7 cellular contexts compared by ENCODE assay signal in the genomic region with DNA sequence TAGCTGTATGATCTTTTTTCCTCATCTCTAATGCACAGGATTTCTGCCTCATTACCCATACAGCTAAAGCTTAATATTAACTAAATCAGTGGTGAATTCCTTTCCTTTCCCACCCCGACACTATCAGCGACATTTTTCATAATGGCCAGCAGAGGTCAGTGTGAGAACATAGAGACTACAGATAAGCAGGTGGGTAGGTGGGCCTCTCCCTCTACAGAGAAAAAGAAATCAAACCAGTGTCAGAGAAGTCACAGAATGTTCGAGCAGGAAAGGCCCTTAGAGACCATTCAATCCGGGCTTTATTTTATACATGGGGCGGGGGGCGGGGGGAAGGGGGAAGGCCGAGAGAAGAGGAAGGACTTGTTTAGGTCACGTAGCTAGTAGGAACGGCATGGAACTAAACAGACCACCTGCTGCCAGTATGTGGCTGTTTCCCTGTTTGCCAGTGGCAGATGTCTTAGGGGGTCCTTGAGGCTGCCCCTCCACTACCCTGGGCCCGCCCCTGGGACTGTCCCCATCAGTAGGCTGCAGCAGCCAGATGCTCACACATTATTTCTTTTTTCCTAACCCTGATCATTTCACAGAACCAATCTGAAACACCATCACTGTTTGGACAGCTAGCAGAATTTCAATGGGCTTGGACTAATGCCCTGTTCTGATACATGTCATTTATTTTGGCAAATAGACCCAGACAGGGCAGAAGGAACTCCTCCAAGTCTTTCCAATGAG.
DNase-seq lines count a peak whose midpoint lies in the region; ATAC-seq, FAIRE-seq and TF ChIP-seq lines count a peak whose summit lies in the region.

No MANE protein-coding gene starts in this region.

- H3K27ac ChIP-seq in astrocyte (ENCODE audit: low read depth, low read length) (no peak overlapping the region), keratinocyte (ENCODE audit: control insufficient read depth, insufficient read depth, low read length) (no peak overlapping the region)

- H3K4me1 ChIP-seq in astrocyte (ENCODE audit: insufficient read depth, low read length) (no peaks in the 10 kb centered on the region), keratinocyte (ENCODE audit: control insufficient read depth, extremely low read depth, insufficient read depth, low read length) (peaks cover 4% of the 10 kb centered on the region)

- in situ Hi-C loops in G401 (cut with HindIII; ENCODE audit: low sequenced_read_pairs): no loop called here

- TF ChIP-seq CTCF in astrocyte (IDR thresholded peaks at IDR 0.05; ENCODE audit: insufficient read depth, low read depth, low read length) (peak; percentile 43), keratinocyte (optimal IDR thresholded peaks at IDR 0.05 in 1 of 3, IDR thresholded peaks at IDR 0.05 in 1 of 3, conservative IDR thresholded peaks at IDR 0.05 in 1 of 3; ENCODE audit: extremely low read depth in 1 of 3, insufficient read depth in 2 of 3, low read length in 3 of 3) (peak; percentile 47 to 68 (median 66))

- no peak overlapping the region for H3K9ac ChIP-seq in astrocyte (ENCODE audit: low read length)
- H3K9ac ChIP-seq in keratinocyte (ENCODE audit: control insufficient read depth, extremely low read depth, insufficient read depth, low read length): no peak overlapping the region

- H3K79me2 ChIP-seq in astrocyte (ENCODE audit: insufficient read depth, low read length) (no peaks in the 10 kb centered on the region), keratinocyte (ENCODE audit: control insufficient read depth, insufficient read depth, low read length) (no peaks in the 10 kb centered on the region)

- no peaks in the 10 kb centered on the region for H3K9me1 ChIP-seq in keratinocyte (ENCODE audit: control insufficient read depth, extremely low read depth, insufficient read depth, low read length)

- H3K9me3 Mint-ChIP-seq in astrocyte (ENCODE audit: unreplicated experiment): peaks cover 2% of the 10 kb centered on the region

- H2AFZ ChIP-seq in astrocyte (ENCODE audit: low read depth, low read length) (no peak overlapping the region), keratinocyte (ENCODE audit: control insufficient read depth, low read length) (no peak overlapping the region)

- no peaks in the 10 kb centered on the region for H3K36me3 ChIP-seq in astrocyte (ENCODE audit: insufficient read depth, low read length)
- no peaks in the 10 kb centered on the region for H3K36me3 ChIP-seq in keratinocyte (ENCODE audit: control insufficient read depth in 2 of 2, extremely low read depth in 1 of 2, insufficient read depth in 2 of 2, low read length in 2 of 2)

- dilution Hi-C loops in keratinocyte (cut with MboI; ENCODE audit: extremely low pct_ligation_motif_present, low sequenced_read_pairs): no loop called here

- no peaks in the 10 kb centered on the region for H3K27me3 Mint-ChIP-seq in astrocyte (ENCODE audit: low read depth, unreplicated experiment)

- H3K4me3 Mint-ChIP-seq in astrocyte (ENCODE audit: unreplicated experiment): no peak overlapping the region

- no peaks in the 10 kb centered on the region for H3K36me3 Mint-ChIP-seq in astrocyte (ENCODE audit: low read depth, unreplicated experiment)

- H3K27me3 ChIP-seq in astrocyte (ENCODE audit: insufficient read depth, low read length) (no peaks in the 10 kb centered on the region), keratinocyte (ENCODE audit: control insufficient read depth, extremely low read depth, insufficient read depth, low read length) (peaks cover 3% of the 10 kb centered on the region)

- H3K4me3 ChIP-seq in astrocyte (ENCODE audit: insufficient read depth, low read depth, low read length) (no peak overlapping the region), keratinocyte (ENCODE audit: control insufficient read depth in 2 of 3, extremely low read depth in 1 of 3, insufficient read depth in 2 of 3, low read depth in 1 of 3, low read length in 3 of 3) (no peak overlapping the region)

- FAIRE-seq in astrocyte (lab: Jason Lieb, UNC) (peak; percentile 91), keratinocyte (lab: Jason Lieb, UNC) (peak; percentile 74)

- no peaks in the 10 kb centered on the region for H4K20me1 ChIP-seq in astrocyte (ENCODE audit: insufficient read depth, low read length)
- no peaks in the 10 kb centered on the region for H4K20me1 ChIP-seq in keratinocyte (ENCODE audit: control insufficient read depth, extremely low read depth, insufficient read depth, low read length)

- no peak overlapping the region for H3K4me2 ChIP-seq in astrocyte (ENCODE audit: low read length)
- peak overlapping the region; percentile 33 for H3K4me2 ChIP-seq in keratinocyte (ENCODE audit: control insufficient read depth, extremely low read depth, insufficient read depth, low read depth, low read length)

- H3K9me3 ChIP-seq in astrocyte (ENCODE audit: insufficient read depth, low read depth, low read length) (no peaks in the 10 kb centered on the region), keratinocyte (ENCODE audit: control insufficient read depth, low read depth, low read length) (no peaks in the 10 kb centered on the region)

- peak; percentile 25 for DNase-seq in G401 (ENCODE audit: low spot score)
- DNase-seq in NCI-H187 treated with DMSO at 0.1 percent for 48 hours (lab: John Stamatoyannopoulos, UW): peak; percentile 5
- peak; percentile 47 for DNase-seq in astrocyte (ENCODE audit: low read depth)
- no peak for DNase-seq in keratinocyte (ENCODE audit: low read depth, low spot score)
- DNase-seq in effector CD8-positive, alpha-beta T cell (lab: John Stamatoyannopoulos, UW): no peak

- H3K4me1 Mint-ChIP-seq in astrocyte (ENCODE audit: low read depth, unreplicated experiment): no peaks in the 10 kb centered on the region

- H3K27ac Mint-ChIP-seq in astrocyte (ENCODE audit: unreplicated experiment): no peak overlapping the region

- ATAC-seq in GM21786 (IDR thresholded peaks at IDR 0.05; ENCODE audit: unreplicated experiment): peak; percentile 67
- no peak for ATAC-seq in GM21526 (IDR thresholded peaks at IDR 0.05; ENCODE audit: low FRiP score, unreplicated experiment)

Comparison
In these comparisons a context has a peak if more than half of its experiments do, and no peak if none do; other contexts are left out.
1. DNase-seq: peak in G401 (single experiment), NCI-H187 treated with DMSO at 0.1 percent for 48 hours (single experiment) and astrocyte (single experiment); none in keratinocyte (single experiment) and effector CD8-positive, alpha-beta T cell (single experiment).